10 cellular contexts compared by ENCODE assay signal in genomic region chr15:65323071-65323511, GRCh38. TPM values are rescaled to one million over a fixed set of nuclear protein-coding genes. Genes with fewer than 3 reads are reported as not detected.
DNase-seq lines count a peak whose midpoint lies in the region; ATAC-seq and TF ChIP-seq lines count a peak whose summit lies in the region.
"Had no signal": no experiment of that assay in that cellular context is flagged by ENCODE, and none has a peak within 500 bp of the region (broad histone marks: within the 10 kb centered on the region; RNA-seq: fewer than 3 reads in every experiment).

No MANE protein-coding gene starts in this region.

- peak overlapping the region; percentile 75 for H2BK12ac ChIP-seq in neuronal stem cell (ENCODE audit: low read length)

- H3K9ac ChIP-seq in neuronal stem cell (ENCODE audit: low read depth, low read length, poor library complexity): no peak overlapping the region

- H2AK5ac ChIP-seq in neuronal stem cell (ENCODE audit: low read depth, low read length): no peak overlapping the region

- peak; percentile 91 for DNase-seq in H4 (ENCODE audit: low spot score)
- DNase-seq in NCI-H524 treated with DMSO at 0.1 percent for 48 hours (lab: John Stamatoyannopoulos, UW): peak; percentile 84
- peak; percentile 16 for DNase-seq in fibroblast of peridontal ligament (ENCODE audit: extremely low read depth)
- DNase-seq in neuronal stem cell (ENCODE audit: low spot score): no peak
- DNase-seq in lower lobe of right lung: no peak
- no peak for DNase-seq in NCI-H748 treated with DMSO at 0.1 percent for 48 hours (lab: John Stamatoyannopoulos, UW)
- no peak for DNase-seq in stimulated activated naive CD4-positive, alpha-beta T cell treated with Interleukin-2 at 50 U/mL for 16 hours (lab: John Stamatoyannopoulos, UW)
- DNase-seq: GF-D8 had no signal

- H4K8ac ChIP-seq in neuronal stem cell (ENCODE audit: low read depth, low read length): no peak overlapping the region

- no peaks in the 10 kb centered on the region for H3K79me1 ChIP-seq in neuronal stem cell (ENCODE audit: low read depth, low read length)

- H3K27me3 ChIP-seq in neuronal stem cell (ENCODE audit: control insufficient read depth in 3 of 3, insufficient read depth in 3 of 3, low read depth in 1 of 3, low read length in 3 of 3) (no peaks in the 10 kb centered on the region), lower lobe of right lung (ENCODE audit: low read depth) (peaks cover 9% of the 10 kb centered on the region)

- no peak overlapping the region for H3K4me2 ChIP-seq in neuronal stem cell (ENCODE audit: insufficient read depth, low read length, poor library complexity, severe bottlenecking)

- H2BK15ac ChIP-seq in neuronal stem cell (ENCODE audit: low read length): no peak overlapping the region

- H3K27ac ChIP-seq in neuronal stem cell (replicated peaks; ENCODE audit: low read length) (peak overlapping the region; percentile 42), lower lobe of right lung (no peak overlapping the region)
- H3K27ac ChIP-seq: suprapubic skin had no signal

- WGBS in neuronal stem cell (ENCODE audit: extremely low coverage in 2 of 2, insufficient read length in 2 of 2, insufficient replicate concordance in 1 of 2), 2 donors: no CpG with 5 or more reads among the region's 9 CpGs

- H3K4ac ChIP-seq in neuronal stem cell (ENCODE audit: low read length): no peak overlapping the region

- peak overlapping the region; percentile 68 for H3K23ac ChIP-seq in neuronal stem cell (ENCODE audit: low read depth, low read length, poor library complexity)

- no peak overlapping the region for H2BK5ac ChIP-seq in neuronal stem cell (ENCODE audit: low read length)

- intact Hi-C loops in lower lobe of right lung (cut with DNase I): no loop called here

- H3K4me3 ChIP-seq in neuronal stem cell (ENCODE audit: low read length in 2 of 2) (no peak overlapping the region), lower lobe of right lung (no peak overlapping the region)
- H3K4me3 ChIP-seq: suprapubic skin had no signal

- H3K36me3 ChIP-seq in neuronal stem cell (replicated peaks in 1 of 2; ENCODE audit: control insufficient read depth in 2 of 2, insufficient read depth in 2 of 2, low read length in 2 of 2) (peaks cover 0 to 12% of the 10 kb centered on the region in 2 donors), lower lobe of right lung (no peaks in the 10 kb centered on the region)
- H3K36me3 ChIP-seq: suprapubic skin had no signal

- H2AFZ ChIP-seq in neuronal stem cell (ENCODE audit: low read length): no peak overlapping the region

- H2BK120ac ChIP-seq in neuronal stem cell (ENCODE audit: low read depth, low read length): no peak overlapping the region

- no peak overlapping the region for H4K91ac ChIP-seq in neuronal stem cell (ENCODE audit: low read depth, low read length, poor library complexity)

- ATAC-seq in lower lobe of right lung (no peak), HG02981 (IDR thresholded peaks at IDR 0.05; ENCODE audit: unreplicated experiment) (no peak)

- H3K9me3 ChIP-seq in neuronal stem cell (replicated peaks in 1 of 2; ENCODE audit: control insufficient read depth in 2 of 2, insufficient read depth in 1 of 2, low read depth in 1 of 2, low read length in 2 of 2): no peaks in the 10 kb centered on the region
- H3K9me3 ChIP-seq in lower lobe of right lung: no peaks in the 10 kb centered on the region
- H3K9me3 ChIP-seq: suprapubic skin had no signal

- TF ChIP-seq CTCF in lower lobe of right lung (IDR thresholded peaks at IDR 0.05): no peak

- H3K18ac ChIP-seq in neuronal stem cell (ENCODE audit: low read length): peak overlapping the region; percentile 90

- H3K4me1 ChIP-seq in neuronal stem cell (ENCODE audit: control insufficient read depth in 2 of 2, insufficient read depth in 1 of 2, low read depth in 1 of 2, low read length in 2 of 2) (peaks cover 4 to 14% of the 10 kb centered on the region in 2 donors), lower lobe of right lung (peaks cover 5% of the 10 kb centered on the region)
- H3K4me1 ChIP-seq: suprapubic skin had no signal

- no peak overlapping the region for H3K14ac ChIP-seq in neuronal stem cell (ENCODE audit: low read length)

RNA-seq across cellular contexts. Expression of gene RNU5B-1, which starts 18.6 kb away (rescaled TPM):
- total RNA-seq in H4 (2014; rRNA removed; shearing (Covaris generic)): not detected in 2 replicates
- polyA plus RNA-seq in neuronal stem cell (2013, experiment 1 of 2): not detected
- not detected for polyA plus RNA-seq in neuronal stem cell (2013, experiment 2 of 2)
- total RNA-seq in lower lobe of right lung: 47.6 TPM
- total RNA-seq: suprapubic skin had no signal

RNA-seq across cellular contexts. Expression of gene RNU5A-1, which starts 27.2 kb away (rescaled TPM):
- not detected in 2 replicates for total RNA-seq in H4 (2014; rRNA removed; shearing (Covaris generic))
- polyA plus RNA-seq in neuronal stem cell (2013, experiment 1 of 2): not detected
- not detected for polyA plus RNA-seq in neuronal stem cell (2013, experiment 2 of 2)
- not detected for total RNA-seq in lower lobe of right lung
- total RNA-seq: suprapubic skin had no signal

RNA-seq across cellular contexts. Expression of gene PARP16, which starts 36.4 kb away (rescaled TPM):
- 5.1 and 7.7 TPM in 2 replicates for total RNA-seq in H4 (2014; rRNA removed; shearing (Covaris generic))
- 11.4 TPM for polyA plus RNA-seq in neuronal stem cell (2013, experiment 1 of 2)
- polyA plus RNA-seq in neuronal stem cell (2013, experiment 2 of 2): 12.0 TPM
- 8.8 TPM for total RNA-seq in lower lobe of right lung

RNA-seq across cellular contexts. Expression of gene IGDCC3, which starts 54.7 kb away (rescaled TPM):
- not detected in 2 replicates for total RNA-seq in H4 (2014; rRNA removed; shearing (Covaris generic))
- 69.2 TPM for polyA plus RNA-seq in neuronal stem cell (2013, experiment 1 of 2)
- 70.9 TPM for polyA plus RNA-seq in neuronal stem cell (2013, experiment 2 of 2)
- total RNA-seq in lower lobe of right lung: not detected
- total RNA-seq: suprapubic skin had no signal

Comparison
In these comparisons a context has a peak if more than half of its experiments do, and no peak if none do; other contexts are left out.
1. DNase-seq: peak in H4 (single experiment), NCI-H524 treated with DMSO at 0.1 percent for 48 hours (single experiment) and fibroblast of peridontal ligament (single experiment); none in neuronal stem cell (single experiment), lower lobe of right lung (single experiment), NCI-H748 treated with DMSO at 0.1 percent for 48 hours (single experiment) and stimulated activated naive CD4-positive, alpha-beta T cell treated with Interleukin-2 at 50 U/mL for 16 hours (single experiment).
2. RNA of gene RNU5B-1, which starts 18.6 kb away (total RNA-seq): 47.6 TPM in lower lobe of right lung (single experiment); not detected in H4; every median in the first group is over 10 times any median in the second.